1 cellular context compared by ENCODE assay signal in genomic region chr19:3186377-3186688, GRCh38.
TF ChIP-seq lines count a peak whose summit lies in the region.

No MANE protein-coding gene starts in this region.

TF ChIP-seq in HepG2, 621 proteins besides CTCF, POLR2A, EP300 and RAD21 (continues in another document):
- TF ChIP-seq ZMAT3 (CRISPR knock-in tag; conservative IDR thresholded peaks at IDR 0.05) (0 out of 2 replicates have a peak, but pooled peaks have one; percentile 44), MEIS1 (CRISPR knock-in tag; IDR thresholded peaks at IDR 0.05; ENCODE audit: borderline replicate concordance) (0 out of 2 replicates have a peak, but pooled peaks have one; percentile 21), ZNF407 (CRISPR knock-in tag; IDR thresholded peaks at IDR 0.05; ENCODE audit: not compliant biosample characterization) (peak; percentile 36), NFATC3 (CRISPR knock-in tag; IDR thresholded peaks at IDR 0.05) (no peak), RNF219 (CRISPR knock-in tag; IDR thresholded peaks at IDR 0.05) (no peak), ZSCAN20 (CRISPR knock-in tag; IDR thresholded peaks at IDR 0.05; ENCODE audit: borderline replicate concordance) (0 out of 2 replicates have a peak, but pooled peaks have one; percentile 25), MED13 (CRISPR knock-in tag; IDR thresholded peaks at IDR 0.05) (peak; percentile 50; the same call in 1 of the 2 replicates), KDM2A (CRISPR knock-in tag; IDR thresholded peaks at IDR 0.05; ENCODE audit: borderline replicate concordance, low read depth) (0 out of 2 replicates have a peak, but pooled peaks have one; percentile 6), MEF2D (CRISPR knock-in tag; IDR thresholded peaks at IDR 0.05) (no peak), TGIF2 (CRISPR knock-in tag; IDR thresholded peaks at IDR 0.05) (no peak), UBTF (CRISPR knock-in tag; IDR thresholded peaks at IDR 0.05) (peak; percentile 34), CERS6 (CRISPR knock-in tag; IDR thresholded peaks at IDR 0.05) (no peak), ZBTB40 (IDR thresholded peaks at IDR 0.05) (no peak), ZBTB40 (CRISPR knock-in tag; IDR thresholded peaks at IDR 0.05) (0 out of 2 replicates have a peak, but pooled peaks have one; percentile 33), ZBTB2 (CRISPR knock-in tag; IDR thresholded peaks at IDR 0.05; ENCODE audit: low read depth) (no peak), SRSF4 (IDR thresholded peaks at IDR 0.05; ENCODE audit: low read depth, low read length, poor library complexity, severe bottlenecking) (no peak), ZNF777 (CRISPR knock-in tag; IDR thresholded peaks at IDR 0.05) (no peak), HNF4A (CRISPR knock-in tag; IDR thresholded peaks at IDR 0.05) (no peak), ZNF512 (CRISPR knock-in tag; IDR thresholded peaks at IDR 0.05) (no peak), YY1 (IDR thresholded peaks at IDR 0.05; ENCODE audit: insufficient read depth, insufficient replicate concordance, low read depth, low read length) (no peak), CREBL2 (CRISPR knock-in tag; IDR thresholded peaks at IDR 0.05; ENCODE audit: borderline replicate concordance) (0 out of 2 replicates have a peak, but pooled peaks have one; percentile 1)
